In genomic region chr1:175269151-175269550, GRCh38 we compare ENCODE assay signal across 21 cellular contexts.
DNase-seq lines count a peak whose midpoint lies in the region; ATAC-seq and TF ChIP-seq lines count a peak whose summit lies in the region.
"Had no signal": no experiment of that assay in that cellular context is flagged by ENCODE, and none has a peak within 500 bp of the region (broad histone marks: within the 10 kb centered on the region; RNA-seq: fewer than 3 reads in every experiment).

No MANE protein-coding gene starts in this region.

- H3K36me3 Mint-ChIP-seq in Calu3 (ENCODE audit: insufficient read depth, unreplicated experiment): no peaks in the 10 kb centered on the region
- H3K36me3 Mint-ChIP-seq in activated T-helper 17 cell treated with anti-CD3 and anti-CD28 coated beads, Interleukin-2, amount 50 U/mL, for 72 hours (ENCODE audit: low read depth): no peaks in the 10 kb centered on the region

- no peaks in the 10 kb centered on the region for H3K36me3 ChIP-seq in PC-3 (ENCODE audit: low read depth, low read length)
- no peaks in the 10 kb centered on the region for H3K36me3 ChIP-seq in gastroesophageal sphincter
- no peaks in the 10 kb centered on the region for H3K36me3 ChIP-seq in sigmoid colon
- H3K36me3 ChIP-seq: adrenal gland, cardiac muscle cell, HAP-1, ovary had no signal

- no peaks in the 10 kb centered on the region for H3K9me3 ChIP-seq in PC-3 (ENCODE audit: low read length)
- H3K9me3 ChIP-seq in gastroesophageal sphincter: peaks cover 0 to 5% (median 0%) of the 10 kb centered on the region in 3 donors
- H3K9me3 ChIP-seq in sigmoid colon: no peaks in the 10 kb centered on the region
- H3K9me3 ChIP-seq: adrenal gland, HAP-1, ovary had no signal

- peak overlapping the region; percentile 22 for H3K27ac Mint-ChIP-seq in Calu3 (ENCODE audit: unreplicated experiment)
- no peak overlapping the region for H3K27ac Mint-ChIP-seq in activated T-helper 17 cell treated with anti-CD3 and anti-CD28 coated beads, Interleukin-2, amount 50 U/mL, for 72 hours
- H3K27ac Mint-ChIP-seq: activated CD4-positive, alpha-beta T cell treated with anti-CD3 and anti-CD28 coated beads, Interleukin-2, amount 10 ng/mL, durations not matched to agents 24 days and 14 days; CD4-positive, CD25-positive, alpha-beta regulatory T cell; naive thymus-derived CD4-positive, alpha-beta T cell had no signal

- peaks cover 24% of the 10 kb centered on the region for H3K4me1 ChIP-seq in PC-3 (ENCODE audit: insufficient read depth, low read length)
- no peaks in the 10 kb centered on the region for H3K4me1 ChIP-seq in gastroesophageal sphincter
- H3K4me1 ChIP-seq in sigmoid colon: peaks cover 0 to 5% (median 0%) of the 10 kb centered on the region in 4 donors
- H3K4me1 ChIP-seq: adrenal gland, HAP-1 had no signal

- TF ChIP-seq POLR2A in gastroesophageal sphincter (IDR thresholded peaks at IDR 0.05) (no peak), sigmoid colon (IDR thresholded peaks at IDR 0.05) (no peak)

- no peak overlapping the region for H3K9ac ChIP-seq in PC-3 (ENCODE audit: low read length)

- peak overlapping the region; percentile 15; the same call in 1 of the 2 replicates for H2AFZ ChIP-seq in PC-3 (ENCODE audit: low read length)

- H3K27ac ChIP-seq in PC-3 (ENCODE audit: low read length) (peak overlapping the region; percentile 78), gastroesophageal sphincter (peak overlapping the region in 3 of 4 donors; percentile 46 to 64 (median 57)), sigmoid colon (peak overlapping the region; percentile 13 to 49 (median 30))
- H3K27ac ChIP-seq: cardiac muscle cell, HL-60, ovary had no signal

- intact Hi-C loops in Calu3 (cut with micrococcal nuclease; ENCODE audit: unreplicated experiment) (loop anchor here (5.0 kb wide), 1 partner anchor 77 kb away; the partner anchor contains the start of gene KIAA0040), PC-3 (cut with micrococcal nuclease) (no loop called here), sigmoid colon (cut with DNase I) (loop anchor here (5.0 kb wide), 1 partner anchor 48 kb away; no protein-coding TSS in a partner anchor)

- no peak for TF ChIP-seq EP300 in gastroesophageal sphincter (IDR thresholded peaks at IDR 0.05)
- no peak for TF ChIP-seq EP300 in sigmoid colon (IDR thresholded peaks at IDR 0.05)

- peak; percentile 40 for DNase-seq in Calu3
- peak; percentile 70 for DNase-seq in PC-3
- DNase-seq in sigmoid colon: no peak
- DNase-seq in NOMO-1 (lab: John Stamatoyannopoulos, UW; ENCODE audit: unreplicated experiment in 2 of 2): no peak
- DNase-seq: activated CD4-positive, alpha-beta T cell treated with anti-CD3 and anti-CD28 coated beads, Interleukin-2, amount 10 ng/mL, durations not matched to agents 24 days and 14 days; activated effector memory CD4-positive, alpha-beta T cell treated with Interleukin-2 at 50 U/mL for 16 hours; adrenal gland; CD4-positive, CD25-positive, alpha-beta regulatory T cell; IMR-90; naive thymus-derived CD4-positive, alpha-beta T cell; NCI-H146; NCI-H2227 treated with DMSO at 0.1 percent for 48 hours; ovary; stimulated activated CD4-positive, alpha-beta T cell treated with anti-CD3 and anti-CD28 coated beads, Interleukin-4, amount 100 ng/mL, for 4 hours had no signal

- CTCF ChIA-PET in Calu3 (lab: Charles Lee): interaction anchor here (0.7 to 0.9 kb wide), 2 partner anchors 135 to 233 kb away, joined by 3 read pairs; no protein-coding TSS in a partner anchor
- CTCF ChIA-PET in PC-3 (lab: Charles Lee): no interaction called here

- peaks cover 3% of the 10 kb centered on the region for H3F3A ChIP-seq in PC-3 (ENCODE audit: low read length, unreplicated experiment)

- H3K79me2 ChIP-seq in PC-3 (ENCODE audit: low read length): no peaks in the 10 kb centered on the region

- H3K4me3 ChIP-seq in PC-3 (ENCODE audit: low read length) (no peak overlapping the region), gastroesophageal sphincter (no peak overlapping the region), sigmoid colon (no peak overlapping the region)
- H3K4me3 ChIP-seq: adrenal gland, cardiac muscle cell, HAP-1, ovary had no signal

- ATAC-seq in PC-3 (peak; percentile 33), gastroesophageal sphincter (no peak), HG03521 (IDR thresholded peaks at IDR 0.05; ENCODE audit: unreplicated experiment) (no peak), HG03108 (IDR thresholded peaks at IDR 0.05; ENCODE audit: unreplicated experiment) (no peak)
- no peak for ATAC-seq in activated T-helper 17 cell treated with anti-CD3 and anti-CD28 coated beads, Interleukin-2, amount 50 U/mL, for 72 hours (replicated peaks)
- ATAC-seq: naive thymus-derived CD4-positive, alpha-beta T cell had no signal

- TF ChIP-seq CTCF in Calu3 (IDR thresholded peaks at IDR 0.05; ENCODE audit: unreplicated experiment): no peak
- TF ChIP-seq CTCF in PC-3 (conservative IDR thresholded peaks at IDR 0.05; ENCODE audit: low read depth, low read length): no peak
- no peak for TF ChIP-seq CTCF in gastroesophageal sphincter (IDR thresholded peaks at IDR 0.05)
- no peak for TF ChIP-seq CTCF in sigmoid colon (IDR thresholded peaks at IDR 0.05)

- POLR2A ChIA-PET in PC-3 (lab: Charles Lee; ENCODE audit: unreplicated experiment): no interaction called here

- H3K27me3 ChIP-seq in PC-3 (ENCODE audit: low read length) (no peaks in the 10 kb centered on the region), gastroesophageal sphincter (no peaks in the 10 kb centered on the region), sigmoid colon (no peaks in the 10 kb centered on the region)
- H3K27me3 ChIP-seq: adrenal gland, cardiac muscle cell, ovary had no signal

- H3K4me2 ChIP-seq in PC-3 (ENCODE audit: low read length): peak overlapping the region; percentile 59

- no peak overlapping the region for H3K4me3 Mint-ChIP-seq in Calu3 (ENCODE audit: low read depth, unreplicated experiment)
- H3K4me3 Mint-ChIP-seq in activated T-helper 17 cell treated with anti-CD3 and anti-CD28 coated beads, Interleukin-2, amount 50 U/mL, for 72 hours: no peak overlapping the region
- H3K4me3 Mint-ChIP-seq: activated CD4-positive, alpha-beta T cell treated with anti-CD3 and anti-CD28 coated beads, Interleukin-2, amount 10 ng/mL, durations not matched to agents 24 days and 14 days; CD4-positive, CD25-positive, alpha-beta regulatory T cell; naive thymus-derived CD4-positive, alpha-beta T cell had no signal

- peaks cover 26% of the 10 kb centered on the region for H3K4me1 Mint-ChIP-seq in Calu3 (ENCODE audit: low read depth, unreplicated experiment)
- H3K4me1 Mint-ChIP-seq in activated T-helper 17 cell treated with anti-CD3 and anti-CD28 coated beads, Interleukin-2, amount 50 U/mL, for 72 hours: no peaks in the 10 kb centered on the region
- H3K4me1 Mint-ChIP-seq: activated CD4-positive, alpha-beta T cell treated with anti-CD3 and anti-CD28 coated beads, Interleukin-2, amount 10 ng/mL, durations not matched to agents 24 days and 14 days; CD4-positive, CD25-positive, alpha-beta regulatory T cell; naive thymus-derived CD4-positive, alpha-beta T cell had no signal

- WGBS in gastroesophageal sphincter (ENCODE audit: low coverage in 1 of 2), 2 donors: 14% methylated on average over 1 of the region's 1 CpG; no CpG with 5 or more reads in 1 of the 2 donors
- WGBS in sigmoid colon, 2 donors: 46 to 70% methylated on average over 1 of the region's 1 CpG

- peaks cover 11% of the 10 kb centered on the region for H3K27me3 Mint-ChIP-seq in Calu3 (ENCODE audit: unreplicated experiment)
- peaks cover 4% of the 10 kb centered on the region for H3K27me3 Mint-ChIP-seq in activated T-helper 17 cell treated with anti-CD3 and anti-CD28 coated beads, Interleukin-2, amount 50 U/mL, for 72 hours

- BruUV-seq in Calu3 (replicated peaks; lab: Mats Ljungman, UMichigan) (no TSS peak), PC-3 (replicated peaks; lab: Mats Ljungman, UMichigan) (no TSS peak)

- H4K20me1 ChIP-seq in PC-3 (ENCODE audit: low read length): no peaks in the 10 kb centered on the region

- H3K9me2 ChIP-seq in PC-3 (replicated peaks; ENCODE audit: low read length): no peaks in the 10 kb centered on the region

- peaks cover 6% of the 10 kb centered on the region for H3K9me3 Mint-ChIP-seq in Calu3 (ENCODE audit: low read depth, unreplicated experiment)
- H3K9me3 Mint-ChIP-seq in activated T-helper 17 cell treated with anti-CD3 and anti-CD28 coated beads, Interleukin-2, amount 50 U/mL, for 72 hours: peaks cover 7% of the 10 kb centered on the region

Comparison
In these comparisons a context has a peak if more than half of its experiments do, and no peak if none do; other contexts are left out.
1. DNase-seq: peak in Calu3 (single experiment) and PC-3 (single experiment); none in sigmoid colon (single experiment) and NOMO-1 (0 of 2).
2. Peak in every context shown above with its lines, with median percentiles within 50 percentile points of each other: H3K27ac ChIP-seq.